ENCODE assay signal across 12 cellular contexts in genomic region chr7:92740713-92741126, GRCh38.
DNase-seq lines count a peak whose midpoint lies in the region; TF ChIP-seq lines count a peak whose summit lies in the region.
"Had no signal": no experiment of that assay in that cellular context is flagged by ENCODE, and none has a peak within 500 bp of the region (broad histone marks: within the 10 kb centered on the region; RNA-seq: fewer than 3 reads in every experiment).

No MANE protein-coding gene starts in this region.

- H3K36me3 ChIP-seq in smooth muscle cell (ENCODE audit: low read depth) (no peaks in the 10 kb centered on the region), SJCRH30 (peaks cover 39% of the 10 kb centered on the region)
- H3K36me3 ChIP-seq: left ventricle myocardium inferior had no signal

- in situ Hi-C loops in SK-MEL-5 (cut with HindIII; ENCODE audit: low pct_unique_long_range_greater_than_20kb, low sequenced_read_pairs) = no loop called here

- no peaks in the 10 kb centered on the region for H3K27me3 ChIP-seq in smooth muscle cell (ENCODE audit: low read depth)
- no peaks in the 10 kb centered on the region for H3K27me3 ChIP-seq in SJCRH30

- H3K4me1 Mint-ChIP-seq in activated CD4-positive, alpha-beta T cell treated with anti-CD3 and anti-CD28 coated beads, Interleukin-2, amount 10 ng/mL, durations not matched to agents 24 days and 14 days = peaks cover 53% of the 10 kb centered on the region

- WGBS in smooth muscle cell (ENCODE audit: low lambda C conversion rate) = 34% methylated on average over 6 of the region's 6 CpGs

- H3K4me3 Mint-ChIP-seq in activated CD4-positive, alpha-beta T cell treated with anti-CD3 and anti-CD28 coated beads, Interleukin-2, amount 10 ng/mL, durations not matched to agents 24 days and 14 days = no peak overlapping the region

- no peaks in the 10 kb centered on the region for H3K9me3 ChIP-seq in smooth muscle cell (replicated peaks; ENCODE audit: low read depth)
- no peaks in the 10 kb centered on the region for H3K9me3 ChIP-seq in SJCRH30 (replicated peaks)
- H3K9me3 ChIP-seq: left ventricle myocardium inferior had no signal

- H3K36me3 Mint-ChIP-seq in activated CD4-positive, alpha-beta T cell treated with anti-CD3 and anti-CD28 coated beads, Interleukin-2, amount 10 ng/mL, durations not matched to agents 24 days and 14 days (ENCODE audit: low read depth) = peaks cover 53% of the 10 kb centered on the region

- intact Hi-C loops in activated CD4-positive, alpha-beta T cell treated with anti-CD3 and anti-CD28 coated beads, Interleukin-2, amount 10 ng/mL, durations not matched to agents 24 days and 14 days (cut with micrococcal nuclease) = no loop called here

- H3K9ac ChIP-seq in smooth muscle cell (ENCODE audit: low read depth) = no peak overlapping the region

- TF ChIP-seq CTCF in fibroblast of villous mesenchyme (IDR thresholded peaks at IDR 0.05; ENCODE audit: insufficient read depth, low read depth, low read length) (no peak), smooth muscle cell (IDR thresholded peaks at IDR 0.05; ENCODE audit: borderline replicate concordance, insufficient read depth, poor library complexity, severe bottlenecking) (no peak)

- H3K79me2 ChIP-seq in smooth muscle cell (ENCODE audit: low read depth) = peaks cover 88% of the 10 kb centered on the region

- peak overlapping the region; percentile 75 for H3K27ac Mint-ChIP-seq in activated CD4-positive, alpha-beta T cell treated with anti-CD3 and anti-CD28 coated beads, Interleukin-2, amount 10 ng/mL, durations not matched to agents 24 days and 14 days

- no peak overlapping the region for H2AFZ ChIP-seq in smooth muscle cell (ENCODE audit: low read depth)

- DNase-seq in activated CD4-positive, alpha-beta T cell treated with anti-CD3 and anti-CD28 coated beads, Interleukin-2, amount 10 ng/mL, durations not matched to agents 24 days and 14 days = no peak
- DNase-seq in activated CD4-positive, alpha-beta T cell treated with anti-CD3 and anti-CD28 coated beads, Interleukin-2, amount 50 U/mL, for 4 hours = no peak
- peak; percentile 42 for DNase-seq in SK-MEL-5 (ENCODE audit: low read depth, low spot score)
- DNase-seq in fibroblast of villous mesenchyme (ENCODE audit: low read depth) = peak; percentile 68
- no peak for DNase-seq in smooth muscle cell (lab: John Stamatoyannopoulos, UW; ENCODE audit: unreplicated experiment)
- DNase-seq in NCI-H748 (lab: John Stamatoyannopoulos, UW; ENCODE audit: unreplicated experiment) = no peak
- no peak for DNase-seq in SKM-1 treated with dmso at 0.1 percent for 144 hours (lab: John Stamatoyannopoulos, UW; ENCODE audit: unreplicated experiment)
- DNase-seq in SJCRH30 = no peak
- DNase-seq: effector memory CD4-positive, alpha-beta T cell; left ventricle myocardium inferior; NCI-H345; right cardiac atrium had no signal

- H4K20me1 ChIP-seq in smooth muscle cell (ENCODE audit: low read depth) = peaks cover 44% of the 10 kb centered on the region

- H3F3A ChIP-seq in smooth muscle cell (ENCODE audit: low read depth) = no peaks in the 10 kb centered on the region

- no peaks in the 10 kb centered on the region for H3K27me3 Mint-ChIP-seq in activated CD4-positive, alpha-beta T cell treated with anti-CD3 and anti-CD28 coated beads, Interleukin-2, amount 10 ng/mL, durations not matched to agents 24 days and 14 days

- H3K27ac ChIP-seq in smooth muscle cell (ENCODE audit: low read depth) = peak overlapping the region; percentile 65
- H3K27ac ChIP-seq in SJCRH30 = no peak overlapping the region
- H3K27ac ChIP-seq: left ventricle myocardium inferior had no signal

- H3K4me2 ChIP-seq in smooth muscle cell = peak overlapping the region; percentile 55

- H3K4me1 ChIP-seq in smooth muscle cell (ENCODE audit: low read depth) (no peaks in the 10 kb centered on the region), SJCRH30 (no peaks in the 10 kb centered on the region)

- H3K4me3 ChIP-seq in fibroblast of villous mesenchyme (ENCODE audit: low read depth, low read length) (no peak overlapping the region), smooth muscle cell (no peak overlapping the region), SJCRH30 (no peak overlapping the region)
- H3K4me3 ChIP-seq: left ventricle myocardium inferior had no signal

- peaks cover 19% of the 10 kb centered on the region for H3K9me3 Mint-ChIP-seq in activated CD4-positive, alpha-beta T cell treated with anti-CD3 and anti-CD28 coated beads, Interleukin-2, amount 10 ng/mL, durations not matched to agents 24 days and 14 days

Comparison
In these comparisons a context has a peak if more than half of its experiments do, and no peak if none do; other contexts are left out.
1. DNase-seq: peak in SK-MEL-5 (single experiment) and fibroblast of villous mesenchyme (single experiment); none in activated CD4-positive, alpha-beta T cell treated with anti-CD3 and anti-CD28 coated beads, Interleukin-2, amount 10 ng/mL, durations not matched to agents 24 days and 14 days (single experiment), activated CD4-positive, alpha-beta T cell treated with anti-CD3 and anti-CD28 coated beads, Interleukin-2, amount 50 U/mL, for 4 hours (0 of 2), smooth muscle cell (single experiment), NCI-H748 (single experiment), SKM-1 treated with dmso at 0.1 percent for 144 hours (single experiment) and SJCRH30 (0 of 2).